ENCODE assay signal across 22 cellular contexts in the genomic region with DNA sequence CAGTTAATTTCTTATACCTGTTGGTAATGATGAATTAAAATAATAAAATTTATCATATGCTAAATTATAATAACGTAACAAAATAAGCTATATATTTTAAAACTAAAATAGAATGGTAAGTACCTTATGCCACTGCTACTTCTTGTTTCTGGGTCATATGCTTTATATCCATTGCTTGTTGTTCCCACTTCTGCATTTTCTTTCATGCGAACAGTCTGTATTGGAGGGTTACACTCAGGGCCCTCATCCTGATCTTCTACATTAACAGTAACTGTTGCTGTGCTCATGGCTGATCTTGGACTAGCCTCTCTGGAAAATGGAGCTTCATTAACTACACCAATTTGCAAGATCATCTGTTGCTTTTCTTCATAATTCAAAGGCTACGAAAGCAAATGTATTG. TPM values are rescaled to one million over a fixed set of nuclear protein-coding genes. Genes with fewer than 3 reads are reported as not detected.
"Had no signal": no experiment of that assay in that cellular context is flagged by ENCODE, and none has a peak within 500 bp of the region (broad histone marks: within the 10 kb centered on the region; RNA-seq: fewer than 3 reads in every experiment).

No MANE protein-coding gene starts in this region.

- DNase-seq: activated CD4-positive, alpha-beta T cell treated with anti-CD3 and anti-CD28 coated beads for 36 hours; activated CD4-positive, CD25-positive, alpha-beta regulatory T cell; activated CD8-positive, alpha-beta memory T cell treated with anti-CD3 and anti-CD28 coated beads, Interleukin-2, amount 10 ng/mL, durations not matched to agents 7 days and 5 days; activated CD8-positive, alpha-beta T cell treated with anti-CD3 and anti-CD28 coated beads, Interleukin-2, amount 10 ng/mL, durations not matched to agents 7 days and 5 days; activated naive CD8-positive, alpha-beta T cell treated with anti-CD3 and anti-CD28 coated beads, Interleukin-2, amount 50 U/mL, for 24 hours; activated T-cell treated with anti-CD3 and anti-CD28 coated beads, Interleukin-2, amount 50 U/mL, for 48 hours; amygdala; caudate nucleus; cortex of kidney; foreskin fibroblast; heart left ventricle; hypothalamus; immature natural killer cell; kidney; midbrain; naive thymus-derived CD8-positive, alpha-beta T cell; nucleus accumbens; right cardiac atrium; spleen; stimulated activated naive CD4-positive, alpha-beta T cell had no signal

- ATAC-seq: activated CD4-positive, alpha-beta T cell treated with anti-CD3 and anti-CD28 coated beads for 36 hours; activated CD8-positive, alpha-beta memory T cell treated with anti-CD3 and anti-CD28 coated beads, Interleukin-2, amount 10 ng/mL, durations not matched to agents 7 days and 5 days; activated CD8-positive, alpha-beta T cell treated with anti-CD3 and anti-CD28 coated beads, Interleukin-2, amount 10 ng/mL, durations not matched to agents 7 days and 5 days; activated naive CD8-positive, alpha-beta T cell treated with anti-CD3 and anti-CD28 coated beads, Interleukin-2, amount 50 U/mL, for 24 hours; heart left ventricle; naive thymus-derived CD8-positive, alpha-beta T cell; right cardiac atrium had no signal

RNA-seq across cellular contexts. Expression of gene DSC2, which starts 22.2 kb away (rescaled TPM):
- total RNA-seq: activated CD8-positive, alpha-beta memory T cell treated with anti-CD3 and anti-CD28 coated beads, Interleukin-2, amount 10 ng/mL, durations not matched to agents 7 days and 5 days; activated CD8-positive, alpha-beta T cell treated with anti-CD3 and anti-CD28 coated beads, Interleukin-2, amount 10 ng/mL, durations not matched to agents 7 days and 5 days; activated T-helper 2 cell treated with anti-CD3 and anti-CD28 coated beads, Interferon-gamma antibody, Interleukin-2, Interleukin-4, amounts not matched to agents 10 μg/mL and 5 μg/mL and 100 μg/mL, durations not matched to agents 14 hours and 24 hours and 36 hours; endothelial cell of umbilical vein; naive thymus-derived CD8-positive, alpha-beta T cell had no signal

RNA-seq across cellular contexts. Expression of gene DSC3, which starts 37.4 kb away (rescaled TPM):
- total RNA-seq: activated CD8-positive, alpha-beta memory T cell treated with anti-CD3 and anti-CD28 coated beads, Interleukin-2, amount 10 ng/mL, durations not matched to agents 7 days and 5 days; activated CD8-positive, alpha-beta T cell treated with anti-CD3 and anti-CD28 coated beads, Interleukin-2, amount 10 ng/mL, durations not matched to agents 7 days and 5 days; activated T-helper 2 cell treated with anti-CD3 and anti-CD28 coated beads, Interferon-gamma antibody, Interleukin-2, Interleukin-4, amounts not matched to agents 10 μg/mL and 5 μg/mL and 100 μg/mL, durations not matched to agents 14 hours and 24 hours and 36 hours; kidney; naive thymus-derived CD8-positive, alpha-beta T cell had no signal
